ENCODE assay signal across 8 cellular contexts in the genomic region with DNA sequence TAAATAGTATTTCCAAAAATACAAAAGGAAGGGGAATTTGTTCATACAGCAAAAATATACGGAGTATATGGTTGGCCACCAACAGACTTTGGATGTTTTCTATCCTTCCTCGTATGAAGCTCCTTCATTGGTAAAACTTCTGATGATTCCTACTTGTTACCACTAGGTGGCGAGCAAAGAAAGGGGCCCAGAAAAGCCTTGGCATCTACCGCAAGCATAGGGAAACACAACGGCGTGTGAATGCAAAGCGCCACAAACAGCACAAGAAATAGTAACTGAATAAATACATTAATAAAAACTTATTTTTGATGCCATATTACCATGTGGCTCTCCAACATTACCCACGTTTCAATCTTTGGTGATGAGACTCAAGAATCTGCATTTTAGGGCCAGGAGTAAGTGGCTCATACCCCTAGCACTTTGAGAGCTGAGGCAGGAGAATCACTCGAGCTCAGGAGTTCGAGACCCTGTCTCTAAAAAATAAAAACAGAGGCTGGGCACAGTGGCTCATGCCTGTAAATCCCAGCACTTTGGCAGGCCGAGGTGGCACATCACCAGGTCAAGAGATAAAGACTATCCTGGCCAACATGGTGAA. TPM values are rescaled to one million over a fixed set of nuclear protein-coding genes. Genes with fewer than 3 reads are reported as not detected.
DNase-seq lines count a peak whose midpoint lies in the region; ATAC-seq and TF ChIP-seq lines count a peak whose summit lies in the region.

No MANE protein-coding gene starts in this region.

- no peak for ATAC-seq in GM21717 (IDR thresholded peaks at IDR 0.05; ENCODE audit: unreplicated experiment)

- H3K9me3 Mint-ChIP-seq in activated naive CD8-positive, alpha-beta T cell (ENCODE audit: low read depth) = no peaks in the 10 kb centered on the region

- H3K27ac Mint-ChIP-seq in activated naive CD8-positive, alpha-beta T cell = no peak overlapping the region

- H3K4me3 Mint-ChIP-seq in activated naive CD8-positive, alpha-beta T cell = peak overlapping the region; percentile 13

- H3K4me1 ChIP-seq in ovary (ENCODE audit: insufficient read depth) = peaks cover 18% of the 10 kb centered on the region

- no peaks in the 10 kb centered on the region for H3K27me3 ChIP-seq in ovary

- 6 to 10% (median 8%) methylated on average over 11 of the region's 11 CpGs for WGBS in ovary, 3 donors

- H3K4me3 ChIP-seq in ovary = no peak overlapping the region

- no peak overlapping the region for H3K27ac ChIP-seq in ovary

- H3K36me3 ChIP-seq in ovary = no peaks in the 10 kb centered on the region

- TF ChIP-seq CTCF in ovary (IDR thresholded peaks at IDR 0.05) = peak; percentile 61 to 87 (median 86)

- DNase-seq in G401 (ENCODE audit: low spot score) (peak; percentile 89), NAMALWA (ENCODE audit: low spot score) (peak; percentile 82), SK-MEL-5 (ENCODE audit: low read depth, low spot score) (peak; percentile 90), glomerular visceral epithelial cell (ENCODE audit: extremely low spot score) (peak; percentile 81), ovary (peak in 4 of 5 donors; percentile 31 to 64 (median 46)), cortex of kidney (lab: John Stamatoyannopoulos, UW) (no peak)

- no peaks in the 10 kb centered on the region for H3K9me3 ChIP-seq in ovary

- TF ChIP-seq POLR2A in ovary (IDR thresholded peaks at IDR 0.05) = no peak

- TF ChIP-seq EP300 in ovary (IDR thresholded peaks at IDR 0.05) = no peak

- peaks cover 6% of the 10 kb centered on the region for H3K36me3 Mint-ChIP-seq in activated naive CD8-positive, alpha-beta T cell

- no peaks in the 10 kb centered on the region for H3K27me3 Mint-ChIP-seq in activated naive CD8-positive, alpha-beta T cell

- in situ Hi-C loops in G401 (cut with HindIII; ENCODE audit: low sequenced_read_pairs) (no loop called here), SK-MEL-5 (cut with HindIII; ENCODE audit: low pct_unique_long_range_greater_than_20kb, low sequenced_read_pairs) (no loop called here)

- H3K4me1 Mint-ChIP-seq in activated naive CD8-positive, alpha-beta T cell (ENCODE audit: low read depth) = peaks cover 67% of the 10 kb centered on the region

- intact Hi-C loops in ovary (cut with DNase I) = loop anchor here (2.0 to 10.0 kb wide), 5 partner anchors 87 to 152 kb away; a partner anchor contains a TSS

RNA-seq across cellular contexts. Expression of a gene that starts 34.5 kb away (rescaled TPM):
- total RNA-seq in G401 (2014; rRNA removed; shearing (Covaris generic)) = 293 and 311 TPM in 2 replicates
- 244 and 257 TPM in 2 replicates for total RNA-seq in SK-MEL-5 (2014; rRNA removed; shearing (Covaris generic))
- polyA plus RNA-seq in SK-MEL-5 (2015; cell fraction: cytosol; rRNA removed) = 1,128 and 1,216 TPM in 2 replicates
- 182 and 202 TPM in 2 replicates for polyA plus RNA-seq in SK-MEL-5 (2015; cell fraction: nucleus; rRNA removed)
- 100 to 1,000 TPM; 384 to 524 (median 452) TPM for total RNA-seq in ovary
- 100 to 1,000 TPM; 288 to 589 TPM for polyA plus RNA-seq in ovary
